Comparison of ENCODE assay signal across 12 cellular contexts in the genomic region with DNA sequence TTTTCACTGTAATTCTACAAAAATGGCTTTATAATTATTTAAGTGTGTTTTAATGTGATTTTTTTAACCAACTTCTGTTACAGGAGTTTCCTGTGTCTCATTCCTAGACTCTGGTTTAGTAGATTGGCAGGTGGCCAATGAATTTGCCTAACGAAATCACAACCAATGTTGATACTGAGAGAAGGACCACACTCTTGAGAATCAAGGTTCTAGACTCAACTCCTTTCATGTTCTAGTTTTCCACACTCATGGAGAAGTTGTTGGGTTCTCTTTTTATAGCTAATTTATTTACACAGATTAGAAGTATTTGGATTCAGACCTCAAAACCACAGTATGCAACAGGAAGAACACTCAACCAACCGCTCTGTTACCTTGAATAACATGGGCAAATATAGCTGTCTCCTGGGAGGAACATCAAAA. TPM values are rescaled to one million over a fixed set of nuclear protein-coding genes. Genes with fewer than 3 reads are reported as not detected.
DNase-seq lines count a peak whose midpoint lies in the region; ATAC-seq lines count a peak whose summit lies in the region.
"Had no signal": no experiment of that assay in that cellular context is flagged by ENCODE, and none has a peak within 500 bp of the region (broad histone marks: within the 10 kb centered on the region; RNA-seq: fewer than 3 reads in every experiment).

No MANE protein-coding gene starts in this region.

- no peak overlapping the region for H3K4me3 Mint-ChIP-seq in activated CD8-positive, alpha-beta memory T cell treated with anti-CD3 and anti-CD28 coated beads, Interleukin-2, amount 10 ng/mL, durations not matched to agents 7 days and 5 days
- peak overlapping the region; percentile 20 for H3K4me3 Mint-ChIP-seq in natural killer cell treated with Interleukin-12 subunit alpha and Interleukin-12 subunit beta and Interleukin-15 and Interleukin-18, amount 100 ng/mL, for 72 hours
- H3K4me3 Mint-ChIP-seq: nephron had no signal

- peak; percentile 51 for ATAC-seq in activated CD8-positive, alpha-beta memory T cell treated with anti-CD3 and anti-CD28 coated beads, Interleukin-2, amount 10 ng/mL, durations not matched to agents 7 days and 5 days
- peak in 1 of 2 donors; percentile 58 for ATAC-seq in natural killer cell treated with Interleukin-12 subunit alpha and Interleukin-12 subunit beta and Interleukin-15 and Interleukin-18, amount 100 ng/mL, for 72 hours
- ATAC-seq in GM21717 (IDR thresholded peaks at IDR 0.05; ENCODE audit: unreplicated experiment) (no peak), HG03045 (IDR thresholded peaks at IDR 0.05; ENCODE audit: unreplicated experiment) (no peak)

- H3K9me3 Mint-ChIP-seq in activated CD8-positive, alpha-beta memory T cell treated with anti-CD3 and anti-CD28 coated beads, Interleukin-2, amount 10 ng/mL, durations not matched to agents 7 days and 5 days (ENCODE audit: low read depth), result no peaks in the 10 kb centered on the region
- H3K9me3 Mint-ChIP-seq in natural killer cell treated with Interleukin-12 subunit alpha and Interleukin-12 subunit beta and Interleukin-15 and Interleukin-18, amount 100 ng/mL, for 72 hours, result no peaks in the 10 kb centered on the region
- H3K9me3 Mint-ChIP-seq: nephron had no signal

- H3K27ac Mint-ChIP-seq in activated CD8-positive, alpha-beta memory T cell treated with anti-CD3 and anti-CD28 coated beads, Interleukin-2, amount 10 ng/mL, durations not matched to agents 7 days and 5 days, result peak overlapping the region; percentile 44
- H3K27ac Mint-ChIP-seq in natural killer cell treated with Interleukin-12 subunit alpha and Interleukin-12 subunit beta and Interleukin-15 and Interleukin-18, amount 100 ng/mL, for 72 hours, result peak overlapping the region; percentile 22 to 74
- H3K27ac Mint-ChIP-seq: nephron had no signal

- CTCF ChIA-PET in activated CD8-positive, alpha-beta memory T cell treated with anti-CD3 and anti-CD28 coated beads, Interleukin-2, amount 10 ng/mL, durations not matched to agents 7 days and 5 days (lab: Charles Lee), result interaction anchor here (0.6 kb wide), 1 partner anchor 344 kb away, joined by 3 read pairs; no protein-coding TSS in a partner anchor

- no peaks in the 10 kb centered on the region for H3K27me3 Mint-ChIP-seq in activated CD8-positive, alpha-beta memory T cell treated with anti-CD3 and anti-CD28 coated beads, Interleukin-2, amount 10 ng/mL, durations not matched to agents 7 days and 5 days
- H3K27me3 Mint-ChIP-seq in natural killer cell treated with Interleukin-12 subunit alpha and Interleukin-12 subunit beta and Interleukin-15 and Interleukin-18, amount 100 ng/mL, for 72 hours, result no peaks in the 10 kb centered on the region

- peaks cover 23% of the 10 kb centered on the region for H3K4me1 Mint-ChIP-seq in activated CD8-positive, alpha-beta memory T cell treated with anti-CD3 and anti-CD28 coated beads, Interleukin-2, amount 10 ng/mL, durations not matched to agents 7 days and 5 days
- peaks cover 13 to 15% of the 10 kb centered on the region in 2 donors for H3K4me1 Mint-ChIP-seq in natural killer cell treated with Interleukin-12 subunit alpha and Interleukin-12 subunit beta and Interleukin-15 and Interleukin-18, amount 100 ng/mL, for 72 hours (ENCODE audit: low read depth in 2 of 2)
- H3K4me1 Mint-ChIP-seq: nephron had no signal

- peaks cover 64% of the 10 kb centered on the region for H3K36me3 Mint-ChIP-seq in activated CD8-positive, alpha-beta memory T cell treated with anti-CD3 and anti-CD28 coated beads, Interleukin-2, amount 10 ng/mL, durations not matched to agents 7 days and 5 days
- H3K36me3 Mint-ChIP-seq in natural killer cell treated with Interleukin-12 subunit alpha and Interleukin-12 subunit beta and Interleukin-15 and Interleukin-18, amount 100 ng/mL, for 72 hours, result peaks cover 43% of the 10 kb centered on the region

- no peak for DNase-seq in activated CD8-positive, alpha-beta memory T cell treated with anti-CD3 and anti-CD28 coated beads, Interleukin-2, amount 10 ng/mL, durations not matched to agents 7 days and 5 days
- DNase-seq in activated CD8-positive, alpha-beta memory T cell treated with anti-CD3 and anti-CD28 coated beads, Interleukin-2, amount 50 U/mL, for 48 hours, result no peak
- peak; percentile 52 for DNase-seq in M059J (ENCODE audit: low read depth)
- DNase-seq in astrocyte of the hippocampus (ENCODE audit: low read depth, low spot score), result peak; percentile 63
- DNase-seq in natural killer cell treated with Interleukin-12 subunit alpha and Interleukin-12 subunit beta and Interleukin-15 and Interleukin-18, amount 100 ng/mL, for 72 hours (ENCODE audit: low spot score), result no peak
- DNase-seq in SKM-1 treated with dmso at 0.1 percent for 144 hours (lab: John Stamatoyannopoulos, UW; ENCODE audit: unreplicated experiment), result no peak
- DNase-seq: C1 segment of cervical spinal cord, colonic mucosa, NCI-H1436 treated with DMSO at 0.1 percent for 48 hours had no signal

RNA-seq across cellular contexts. Expression of a gene that starts 22.6 kb away (rescaled TPM):
- 10 to 100 TPM; 70.3 to 93.7 TPM for total RNA-seq in activated CD8-positive, alpha-beta memory T cell treated with anti-CD3 and anti-CD28 coated beads, Interleukin-2, amount 10 ng/mL, durations not matched to agents 7 days and 5 days
- 36.7 and 60.7 TPM in 2 replicates for total RNA-seq in M059J (2014; rRNA removed; shearing (Covaris generic))
- 100 to 1,000 TPM in 1 of 2 donors, 10 to 100 TPM in 1; 92.3 to 125 TPM for total RNA-seq in natural killer cell treated with Interleukin-12 subunit alpha and Interleukin-12 subunit beta and Interleukin-15 and Interleukin-18, amount 100 ng/mL, for 72 hours

RNA-seq across cellular contexts. Expression of a gene that starts 44.6 kb away (rescaled TPM):
- 100 to 1,000 TPM; 198 to 203 TPM for total RNA-seq in activated CD8-positive, alpha-beta memory T cell treated with anti-CD3 and anti-CD28 coated beads, Interleukin-2, amount 10 ng/mL, durations not matched to agents 7 days and 5 days
- total RNA-seq in M059J (2014; rRNA removed; shearing (Covaris generic)), result 134 and 210 TPM in 2 replicates
- 100 to 1,000 TPM; 158 to 220 TPM for total RNA-seq in natural killer cell treated with Interleukin-12 subunit alpha and Interleukin-12 subunit beta and Interleukin-15 and Interleukin-18, amount 100 ng/mL, for 72 hours

Comparison
In these comparisons a context has a peak if more than half of its experiments do, and no peak if none do; other contexts are left out.
1. DNase-seq: peak in M059J (single experiment) and astrocyte of the hippocampus (single experiment); none in activated CD8-positive, alpha-beta memory T cell treated with anti-CD3 and anti-CD28 coated beads, Interleukin-2, amount 10 ng/mL, durations not matched to agents 7 days and 5 days (single experiment), activated CD8-positive, alpha-beta memory T cell treated with anti-CD3 and anti-CD28 coated beads, Interleukin-2, amount 50 U/mL, for 48 hours (single experiment), natural killer cell treated with Interleukin-12 subunit alpha and Interleukin-12 subunit beta and Interleukin-15 and Interleukin-18, amount 100 ng/mL, for 72 hours (single experiment) and SKM-1 treated with dmso at 0.1 percent for 144 hours (single experiment).